In genomic region chr3:141055136-141055535, GRCh38 we compare ENCODE assay signal across 14 cellular contexts. TPM values are rescaled to one million over a fixed set of nuclear protein-coding genes. Genes with fewer than 3 reads are reported as not detected.
DNase-seq lines count a peak whose midpoint lies in the region; ATAC-seq and TF ChIP-seq lines count a peak whose summit lies in the region.
"Had no signal": no experiment of that assay in that cellular context is flagged by ENCODE, and none has a peak within 500 bp of the region (broad histone marks: within the 10 kb centered on the region; RNA-seq: fewer than 3 reads in every experiment).

No MANE protein-coding gene starts in this region.

- DNase-seq in glutamatergic neuron: no peak
- DNase-seq in neural progenitor cell (ENCODE audit: low spot score): no peak
- no peak for DNase-seq in type B pancreatic cell (ENCODE audit: extremely low spot score, unreplicated experiment)
- DNase-seq in foreskin melanocyte: no peak
- DNase-seq in aorta: no peak
- no peak for DNase-seq in activated CD8-positive, alpha-beta memory T cell treated with anti-CD3 and anti-CD28 coated beads, Interleukin-2, amount 10 ng/mL, durations not matched to agents 7 days and 5 days
- DNase-seq: BE2C; CD4-positive, alpha-beta memory T cell; DMS153; GF-D8 had no signal

- no peak overlapping the region for H3K4me3 ChIP-seq in neural progenitor cell
- no peak overlapping the region for H3K4me3 ChIP-seq in aorta (ENCODE audit: low read length in 2 of 2)
- H3K4me3 ChIP-seq: HAP-1 had no signal

- H2AFZ ChIP-seq in neural progenitor cell (replicated peaks): no peak overlapping the region

- no peaks in the 10 kb centered on the region for H3K79me2 ChIP-seq in neural progenitor cell (ENCODE audit: low read depth)

- no peak for ATAC-seq in aorta (ENCODE audit: low FRiP score)
- ATAC-seq in activated CD8-positive, alpha-beta memory T cell treated with anti-CD3 and anti-CD28 coated beads, Interleukin-2, amount 10 ng/mL, durations not matched to agents 7 days and 5 days: no peak

- H3K4me1 ChIP-seq in neural progenitor cell (peaks cover 12% of the 10 kb centered on the region), aorta (ENCODE audit: control insufficient read depth in 1 of 2, insufficient read depth in 2 of 2, low read length in 2 of 2) (no peaks in the 10 kb centered on the region)
- H3K4me1 ChIP-seq: HAP-1 had no signal

- peaks cover 18% of the 10 kb centered on the region for H3F3A ChIP-seq in neural progenitor cell (ENCODE audit: low read depth)

- no peak overlapping the region for H3K9ac ChIP-seq in neural progenitor cell

- peaks cover 40% of the 10 kb centered on the region for H4K20me1 ChIP-seq in neural progenitor cell (ENCODE audit: low read depth)

- H3K9me3 ChIP-seq in neural progenitor cell (ENCODE audit: low read depth): no peaks in the 10 kb centered on the region
- no peaks in the 10 kb centered on the region for H3K9me3 ChIP-seq in aorta (ENCODE audit: control insufficient read depth, low read length)
- H3K9me3 ChIP-seq: BE2C, HAP-1 had no signal

- H3K9me3 Mint-ChIP-seq in IgD-negative memory B cell: peaks cover 0 to 4% (median 3%) of the 10 kb centered on the region in 3 donors
- peaks cover 26% of the 10 kb centered on the region for H3K9me3 Mint-ChIP-seq in glutamatergic neuron (ENCODE audit: unreplicated experiment)
- H3K9me3 Mint-ChIP-seq in neural progenitor cell: peaks cover 4% of the 10 kb centered on the region
- H3K9me3 Mint-ChIP-seq in type B pancreatic cell: no peaks in the 10 kb centered on the region
- H3K9me3 Mint-ChIP-seq in activated CD8-positive, alpha-beta memory T cell treated with anti-CD3 and anti-CD28 coated beads, Interleukin-2, amount 10 ng/mL, durations not matched to agents 7 days and 5 days (ENCODE audit: low read depth): no peaks in the 10 kb centered on the region

- H3K27me3 Mint-ChIP-seq in IgD-negative memory B cell: peaks cover 17% of the 10 kb centered on the region
- peaks cover 33% of the 10 kb centered on the region for H3K27me3 Mint-ChIP-seq in glutamatergic neuron (ENCODE audit: unreplicated experiment)
- peaks cover 16% of the 10 kb centered on the region for H3K27me3 Mint-ChIP-seq in neural progenitor cell (ENCODE audit: insufficient read depth, low read depth)
- H3K27me3 Mint-ChIP-seq in type B pancreatic cell: peaks cover 34% of the 10 kb centered on the region
- peaks cover 43% of the 10 kb centered on the region for H3K27me3 Mint-ChIP-seq in activated CD8-positive, alpha-beta memory T cell treated with anti-CD3 and anti-CD28 coated beads, Interleukin-2, amount 10 ng/mL, durations not matched to agents 7 days and 5 days

- CTCF ChIA-PET in activated CD8-positive, alpha-beta memory T cell treated with anti-CD3 and anti-CD28 coated beads, Interleukin-2, amount 10 ng/mL, durations not matched to agents 7 days and 5 days (lab: Charles Lee): no interaction called here

- 91 to 92% methylated on average over 5 of the region's 5 CpGs for WGBS in aorta, 2 donors

- H3K36me3 ChIP-seq in neural progenitor cell (no peaks in the 10 kb centered on the region), aorta (ENCODE audit: control insufficient read depth in 1 of 2, insufficient read depth in 2 of 2, low read length in 1 of 2) (no peaks in the 10 kb centered on the region)
- H3K36me3 ChIP-seq: HAP-1 had no signal

- peak overlapping the region in 2 of 3 donors; percentile 41 to 62 for H3K27ac Mint-ChIP-seq in IgD-negative memory B cell
- H3K27ac Mint-ChIP-seq in glutamatergic neuron (ENCODE audit: unreplicated experiment): peak overlapping the region; percentile 98
- H3K27ac Mint-ChIP-seq in neural progenitor cell: peak overlapping the region; percentile 35
- H3K27ac Mint-ChIP-seq in type B pancreatic cell: no peak overlapping the region
- H3K27ac Mint-ChIP-seq in activated CD8-positive, alpha-beta memory T cell treated with anti-CD3 and anti-CD28 coated beads, Interleukin-2, amount 10 ng/mL, durations not matched to agents 7 days and 5 days: no peak overlapping the region
- H3K27ac Mint-ChIP-seq: CD4-positive, alpha-beta memory T cell had no signal

- intact Hi-C loops in aorta (cut with DNase I): no loop called here

- peaks cover 50% of the 10 kb centered on the region for H3K27me3 ChIP-seq in neural progenitor cell
- no peaks in the 10 kb centered on the region for H3K27me3 ChIP-seq in aorta (ENCODE audit: control insufficient read depth in 1 of 2, insufficient read depth in 2 of 2, low read length in 1 of 2)
- H3K27me3 ChIP-seq: BE2C had no signal

- H3K36me3 Mint-ChIP-seq in IgD-negative memory B cell (no peaks in the 10 kb centered on the region), glutamatergic neuron (ENCODE audit: unreplicated experiment) (peaks cover 5% of the 10 kb centered on the region), neural progenitor cell (peaks cover 25% of the 10 kb centered on the region), type B pancreatic cell (peaks cover 9% of the 10 kb centered on the region)
- no peaks in the 10 kb centered on the region for H3K36me3 Mint-ChIP-seq in activated CD8-positive, alpha-beta memory T cell treated with anti-CD3 and anti-CD28 coated beads, Interleukin-2, amount 10 ng/mL, durations not matched to agents 7 days and 5 days
- H3K36me3 Mint-ChIP-seq: CD4-positive, alpha-beta memory T cell had no signal

- TF ChIP-seq CTCF in glutamatergic neuron (IDR thresholded peaks at IDR 0.05; ENCODE audit: partially characterized antibody, unreplicated experiment) (no peak), neural progenitor cell (IDR thresholded peaks at IDR 0.05) (no peak), type B pancreatic cell (conservative IDR thresholded peaks at IDR 0.05) (no peak)

- H3K4me1 Mint-ChIP-seq in IgD-negative memory B cell: peaks cover 0 to 11% (median 5%) of the 10 kb centered on the region in 3 donors
- peaks cover 57% of the 10 kb centered on the region for H3K4me1 Mint-ChIP-seq in glutamatergic neuron (ENCODE audit: low read depth, unreplicated experiment)
- peaks cover 60% of the 10 kb centered on the region for H3K4me1 Mint-ChIP-seq in neural progenitor cell
- peaks cover 51% of the 10 kb centered on the region for H3K4me1 Mint-ChIP-seq in type B pancreatic cell (ENCODE audit: unreplicated experiment)
- H3K4me1 Mint-ChIP-seq in activated CD8-positive, alpha-beta memory T cell treated with anti-CD3 and anti-CD28 coated beads, Interleukin-2, amount 10 ng/mL, durations not matched to agents 7 days and 5 days: peaks cover 12% of the 10 kb centered on the region

- no peak overlapping the region for H3K4me2 ChIP-seq in neural progenitor cell

- H3K4me3 Mint-ChIP-seq in IgD-negative memory B cell (no peak overlapping the region), glutamatergic neuron (ENCODE audit: unreplicated experiment) (peak overlapping the region; percentile 81), neural progenitor cell (peak overlapping the region; percentile 6), type B pancreatic cell (peak overlapping the region; percentile 31)
- no peak overlapping the region for H3K4me3 Mint-ChIP-seq in activated CD8-positive, alpha-beta memory T cell treated with anti-CD3 and anti-CD28 coated beads, Interleukin-2, amount 10 ng/mL, durations not matched to agents 7 days and 5 days
- H3K4me3 Mint-ChIP-seq: CD4-positive, alpha-beta memory T cell had no signal

- H3K27ac ChIP-seq in neural progenitor cell (no peak overlapping the region), aorta (ENCODE audit: low read depth in 1 of 2, low read length in 2 of 2) (no peak overlapping the region)
- H3K27ac ChIP-seq: C4-2B had no signal

RNA-seq across cellular contexts. Expression of gene SPSB4, which starts 4.0 kb away (rescaled TPM):
- polyA plus RNA-seq in IgD-negative memory B cell (not detected), aorta (under 1 TPM in 1 of 2 donors, not detected in 1; 0.13 TPM)
- total RNA-seq in glutamatergic neuron (ENCODE audit: unreplicated experiment) (98.4 TPM), neural progenitor cell (ENCODE audit: low replicate concordance) (4.9 and 10.7 TPM in 2 replicates), type B pancreatic cell (ENCODE audit: low replicate concordance) (4.7 and 23.8 TPM in 2 replicates), aorta (1 to 10 TPM; 1.0 to 2.0 TPM)
- under 1 TPM in 1 of 2 experiments, not detected in 1; 0.28 TPM for total RNA-seq in activated CD8-positive, alpha-beta memory T cell treated with anti-CD3 and anti-CD28 coated beads, Interleukin-2, amount 10 ng/mL, durations not matched to agents 7 days and 5 days
- total RNA-seq: CD4-positive, alpha-beta memory T cell; HT-29 had no signal
- polyA plus RNA-seq: CD4-positive, alpha-beta memory T cell had no signal

Comparison
In these comparisons a context has a peak if more than half of its experiments do, and no peak if none do; other contexts are left out.
1. H3K27ac Mint-ChIP-seq: peak in IgD-negative memory B cell (2 of 3), glutamatergic neuron (single experiment) and neural progenitor cell (single experiment); none in type B pancreatic cell (single experiment) and activated CD8-positive, alpha-beta memory T cell treated with anti-CD3 and anti-CD28 coated beads, Interleukin-2, amount 10 ng/mL, durations not matched to agents 7 days and 5 days (single experiment).
2. H3K4me3 Mint-ChIP-seq: peak in glutamatergic neuron (single experiment), neural progenitor cell (single experiment) and type B pancreatic cell (single experiment); none in IgD-negative memory B cell (0 of 4) and activated CD8-positive, alpha-beta memory T cell treated with anti-CD3 and anti-CD28 coated beads, Interleukin-2, amount 10 ng/mL, durations not matched to agents 7 days and 5 days (single experiment).